In the genomic region with DNA sequence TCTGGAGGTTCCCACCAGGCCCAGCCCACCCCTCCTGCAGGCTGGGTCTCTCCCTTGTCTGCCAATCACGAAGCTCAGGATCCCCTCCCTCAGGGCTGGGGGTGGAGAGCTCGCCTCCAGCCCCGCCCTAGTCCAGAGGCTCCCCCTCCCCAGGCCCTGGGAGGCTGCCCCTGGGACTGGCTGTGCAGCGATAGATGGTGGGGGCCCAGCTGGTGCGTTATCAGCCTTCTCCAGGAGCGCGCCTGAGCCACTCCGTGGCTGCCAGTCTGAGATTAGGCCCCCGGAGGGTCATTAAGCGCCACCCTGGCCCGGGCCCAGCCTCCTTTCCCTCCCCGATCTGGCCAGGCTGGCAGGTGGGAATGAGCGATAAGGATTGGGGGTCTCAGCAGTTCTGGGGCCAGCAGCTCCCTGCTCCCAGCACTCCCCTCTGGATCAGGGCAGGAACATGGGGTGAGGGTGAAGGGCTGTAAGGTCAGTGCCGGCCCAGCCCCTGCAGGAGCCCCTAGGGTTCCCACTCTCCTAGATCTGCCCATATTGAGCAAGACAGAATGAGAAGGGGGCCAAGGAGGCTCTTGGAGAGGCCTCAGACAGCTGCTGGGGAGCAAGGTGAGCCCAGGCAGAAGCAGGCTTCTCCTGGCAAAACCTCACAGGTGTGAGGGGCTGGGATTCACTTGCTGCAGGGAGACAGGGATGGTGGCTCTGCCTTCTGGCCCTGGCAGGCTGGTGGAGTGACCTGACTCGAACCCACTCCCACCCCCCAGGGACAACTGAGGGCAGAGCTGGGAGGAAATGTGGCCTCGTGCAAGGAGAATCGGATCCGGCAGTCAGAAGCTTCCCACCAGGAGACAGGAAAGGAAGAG, we compare ENCODE assay signal across 1 cellular context.
TF ChIP-seq lines count a peak whose summit lies in the region.

No MANE protein-coding gene starts in this region.

TF ChIP-seq in K562, 482 proteins besides CTCF, POLR2A, EP300 and RAD21 (continued from another document and continues in another):
- TF ChIP-seq FOXP4 (CRISPR knock-in tag; IDR thresholded peaks at IDR 0.05; ENCODE audit: borderline replicate concordance) (no peak), MEF2A (IDR thresholded peaks at IDR 0.05; ENCODE audit: control insufficient read depth, low read depth, low read length) (peak; percentile 74), NFATC3 (IDR thresholded peaks at IDR 0.05) (peak; percentile 95), ZNF79 (CRISPR knock-in tag; IDR thresholded peaks at IDR 0.05; ENCODE audit: low read depth) (peak; percentile 82), SMARCE1 (IDR thresholded peaks at IDR 0.05) (peak; percentile 100), POLR2AphosphoS2 (IDR thresholded peaks at IDR 0.05; ENCODE audit: low read length) (no peak), BCL6 (CRISPR knock-in tag; IDR thresholded peaks at IDR 0.05) (peak; percentile 94), ILF3 (IDR thresholded peaks at IDR 0.05; ENCODE audit: borderline replicate concordance) (no peak; the same call in 1 of the 2 replicates), CBX3 (IDR thresholded peaks at IDR 0.05; ENCODE audit: borderline replicate concordance in 1 of 2, low read length in 2 of 2) (peak in 1 of 2 experiments; percentile 49; a peak in 2 of 3 replicates), SIRT6 (IDR thresholded peaks at IDR 0.05; ENCODE audit: low read depth, low read length) (no peak), HIVEP1 (CRISPR knock-in tag; IDR thresholded peaks at IDR 0.05) (peak; percentile 96), ERF (CRISPR knock-in tag; IDR thresholded peaks at IDR 0.05) (peak; percentile 99), ZNF589 (CRISPR knock-in tag; IDR thresholded peaks at IDR 0.05; ENCODE audit: low read depth) (peak; percentile 100), PHTF2 (CRISPR knock-in tag; IDR thresholded peaks at IDR 0.05) (peak; percentile 82; the same call in 1 of the 2 replicates), ZNF584 (CRISPR knock-in tag; IDR thresholded peaks at IDR 0.05; ENCODE audit: low read depth) (peak; percentile 99), ZNF140 (CRISPR knock-in tag; IDR thresholded peaks at IDR 0.05) (peak; percentile 56; the same call in 1 of the 2 replicates), ZNF311 (CRISPR knock-in tag; IDR thresholded peaks at IDR 0.05) (peak; percentile 97), ZNF24 (IDR thresholded peaks at IDR 0.05) (peak; percentile 91), MCM7 (IDR thresholded peaks at IDR 0.05) (no peak), FOXA1 (IDR thresholded peaks at IDR 0.05; ENCODE audit: borderline replicate concordance) (no peak), RBM39 (optimal IDR thresholded peaks at IDR 0.05; ENCODE audit: low read depth, low read length) (peak; percentile 78), ZNF764 (CRISPR knock-in tag; IDR thresholded peaks at IDR 0.05; ENCODE audit: low read depth) (no peak), CREM (IDR thresholded peaks at IDR 0.05; ENCODE audit: low read depth) (peak; percentile 87), MYNN (IDR thresholded peaks at IDR 0.05) (peak; percentile 98), MYNN (CRISPR knock-in tag; IDR thresholded peaks at IDR 0.05) (no peak), TFAP4 (CRISPR knock-in tag; IDR thresholded peaks at IDR 0.05; ENCODE audit: borderline replicate concordance) (peak; percentile 100), ETV6 (IDR thresholded peaks at IDR 0.05; ENCODE audit: borderline replicate concordance in 1 of 2, low read depth in 2 of 2, low read length in 1 of 2) (peak in 1 of 2 experiments; percentile 91; a peak in 1 of 4 replicates), ETV6 (CRISPR knock-in tag; IDR thresholded peaks at IDR 0.05; ENCODE audit: borderline replicate concordance) (no peak), CXXC5 (CRISPR knock-in tag; IDR thresholded peaks at IDR 0.05) (peak; percentile 100), HDAC8 (tag; IDR thresholded peaks at IDR 0.05) (0 out of 2 replicates have a peak, but pooled peaks have one; percentile 48), TFE3 (CRISPR knock-in tag; IDR thresholded peaks at IDR 0.05) (peak; percentile 38), ETS2 (tag; IDR thresholded peaks at IDR 0.05; ENCODE audit: borderline replicate concordance, poor library complexity, severe bottlenecking) (no peak), ETV1 (tag; conservative IDR thresholded peaks at IDR 0.05; ENCODE audit: low read depth) (peak; percentile 77), TAF1 (IDR thresholded peaks at IDR 0.05; ENCODE audit: control insufficient read depth, extremely low read depth, insufficient read depth, low read length, severe bottlenecking) (peak; percentile 79)
- TF ChIP-seq, protein P1, sequence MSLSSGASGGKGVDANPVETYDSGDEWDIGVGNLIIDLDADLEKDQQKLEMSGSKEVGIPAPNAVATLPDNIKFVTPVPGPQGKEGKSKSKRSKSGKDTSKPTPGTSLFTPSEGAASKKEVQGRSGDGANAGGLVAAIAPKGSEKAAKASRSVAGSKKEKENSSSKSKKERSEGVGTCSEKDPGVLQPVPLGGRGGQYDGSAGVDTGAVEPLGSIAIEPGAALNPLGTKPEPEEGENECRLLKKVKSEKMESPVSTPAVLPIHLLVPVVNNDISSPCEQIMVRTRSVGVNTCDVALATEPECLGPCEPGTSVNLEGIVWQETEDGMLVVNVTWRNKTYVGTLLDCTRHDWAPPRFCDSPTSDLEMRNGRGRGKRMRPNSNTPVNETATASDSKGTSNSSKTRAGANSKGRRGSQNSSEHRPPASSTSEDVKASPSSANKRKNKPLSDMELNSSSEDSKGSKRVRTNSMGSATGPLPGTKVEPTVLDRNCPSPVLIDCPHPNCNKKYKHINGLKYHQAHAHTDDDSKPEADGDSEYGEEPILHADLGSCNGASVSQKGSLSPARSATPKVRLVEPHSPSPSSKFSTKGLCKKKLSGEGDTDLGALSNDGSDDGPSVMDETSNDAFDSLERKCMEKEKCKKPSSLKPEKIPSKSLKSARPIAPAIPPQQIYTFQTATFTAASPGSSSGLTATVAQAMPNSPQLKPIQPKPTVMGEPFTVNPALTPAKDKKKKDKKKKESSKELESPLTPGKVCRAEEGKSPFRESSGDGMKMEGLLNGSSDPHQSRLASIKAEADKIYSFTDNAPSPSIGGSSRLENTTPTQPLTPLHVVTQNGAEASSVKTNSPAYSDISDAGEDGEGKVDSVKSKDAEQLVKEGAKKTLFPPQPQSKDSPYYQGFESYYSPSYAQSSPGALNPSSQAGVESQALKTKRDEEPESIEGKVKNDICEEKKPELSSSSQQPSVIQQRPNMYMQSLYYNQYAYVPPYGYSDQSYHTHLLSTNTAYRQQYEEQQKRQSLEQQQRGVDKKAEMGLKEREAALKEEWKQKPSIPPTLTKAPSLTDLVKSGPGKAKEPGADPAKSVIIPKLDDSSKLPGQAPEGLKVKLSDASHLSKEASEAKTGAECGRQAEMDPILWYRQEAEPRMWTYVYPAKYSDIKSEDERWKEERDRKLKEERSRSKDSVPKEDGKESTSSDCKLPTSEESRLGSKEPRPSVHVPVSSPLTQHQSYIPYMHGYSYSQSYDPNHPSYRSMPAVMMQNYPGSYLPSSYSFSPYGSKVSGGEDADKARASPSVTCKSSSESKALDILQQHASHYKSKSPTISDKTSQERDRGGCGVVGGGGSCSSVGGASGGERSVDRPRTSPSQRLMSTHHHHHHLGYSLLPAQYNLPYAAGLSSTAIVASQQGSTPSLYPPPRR (CRISPR knock-in tag; IDR thresholded peaks at IDR 0.05; ENCODE audit: borderline replicate concordance) = peak; percentile 99
- TF ChIP-seq, protein P2, sequence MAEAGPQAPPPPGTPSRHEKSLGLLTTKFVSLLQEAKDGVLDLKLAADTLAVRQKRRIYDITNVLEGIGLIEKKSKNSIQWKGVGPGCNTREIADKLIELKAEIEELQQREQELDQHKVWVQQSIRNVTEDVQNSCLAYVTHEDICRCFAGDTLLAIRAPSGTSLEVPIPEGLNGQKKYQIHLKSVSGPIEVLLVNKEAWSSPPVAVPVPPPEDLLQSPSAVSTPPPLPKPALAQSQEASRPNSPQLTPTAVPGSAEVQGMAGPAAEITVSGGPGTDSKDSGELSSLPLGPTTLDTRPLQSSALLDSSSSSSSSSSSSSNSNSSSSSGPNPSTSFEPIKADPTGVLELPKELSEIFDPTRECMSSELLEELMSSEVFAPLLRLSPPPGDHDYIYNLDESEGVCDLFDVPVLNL (CRISPR knock-in tag; IDR thresholded peaks at IDR 0.05; ENCODE audit: low read depth) = peak; percentile 71; the same call in 1 of the 2 replicates
- TF ChIP-seq, protein P3, sequence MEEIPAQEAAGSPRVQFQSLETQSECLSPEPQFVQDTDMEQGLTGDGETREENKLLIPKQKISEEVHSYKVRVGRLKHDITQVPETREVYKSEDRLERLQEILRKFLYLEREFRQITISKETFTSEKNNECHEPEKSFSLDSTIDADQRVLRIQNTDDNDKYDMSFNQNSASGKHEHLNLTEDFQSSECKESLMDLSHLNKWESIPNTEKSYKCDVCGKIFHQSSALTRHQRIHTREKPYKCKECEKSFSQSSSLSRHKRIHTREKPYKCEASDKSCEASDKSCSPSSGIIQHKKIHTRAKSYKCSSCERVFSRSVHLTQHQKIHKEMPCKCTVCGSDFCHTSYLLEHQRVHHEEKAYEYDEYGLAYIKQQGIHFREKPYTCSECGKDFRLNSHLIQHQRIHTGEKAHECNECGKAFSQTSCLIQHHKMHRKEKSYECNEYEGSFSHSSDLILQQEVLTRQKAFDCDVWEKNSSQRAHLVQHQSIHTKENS (CRISPR knock-in tag; IDR thresholded peaks at IDR 0.05) = no peak
- TF ChIP-seq, protein P4, sequence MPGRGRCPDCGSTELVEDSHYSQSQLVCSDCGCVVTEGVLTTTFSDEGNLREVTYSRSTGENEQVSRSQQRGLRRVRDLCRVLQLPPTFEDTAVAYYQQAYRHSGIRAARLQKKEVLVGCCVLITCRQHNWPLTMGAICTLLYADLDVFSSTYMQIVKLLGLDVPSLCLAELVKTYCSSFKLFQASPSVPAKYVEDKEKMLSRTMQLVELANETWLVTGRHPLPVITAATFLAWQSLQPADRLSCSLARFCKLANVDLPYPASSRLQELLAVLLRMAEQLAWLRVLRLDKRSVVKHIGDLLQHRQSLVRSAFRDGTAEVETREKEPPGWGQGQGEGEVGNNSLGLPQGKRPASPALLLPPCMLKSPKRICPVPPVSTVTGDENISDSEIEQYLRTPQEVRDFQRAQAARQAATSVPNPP (IDR thresholded peaks at IDR 0.05; ENCODE audit: borderline replicate concordance, insufficient read depth, insufficient read length) = no peak
- TF ChIP-seq, protein P5, sequence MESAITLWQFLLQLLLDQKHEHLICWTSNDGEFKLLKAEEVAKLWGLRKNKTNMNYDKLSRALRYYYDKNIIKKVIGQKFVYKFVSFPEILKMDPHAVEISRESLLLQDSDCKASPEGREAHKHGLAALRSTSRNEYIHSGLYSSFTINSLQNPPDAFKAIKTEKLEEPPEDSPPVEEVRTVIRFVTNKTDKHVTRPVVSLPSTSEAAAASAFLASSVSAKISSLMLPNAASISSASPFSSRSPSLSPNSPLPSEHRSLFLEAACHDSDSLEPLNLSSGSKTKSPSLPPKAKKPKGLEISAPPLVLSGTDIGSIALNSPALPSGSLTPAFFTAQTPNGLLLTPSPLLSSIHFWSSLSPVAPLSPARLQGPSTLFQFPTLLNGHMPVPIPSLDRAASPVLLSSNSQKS (CRISPR knock-in tag; IDR thresholded peaks at IDR 0.05) = peak; percentile 92; the same call in 1 of the 2 replicates
- TF ChIP-seq, protein P6, sequence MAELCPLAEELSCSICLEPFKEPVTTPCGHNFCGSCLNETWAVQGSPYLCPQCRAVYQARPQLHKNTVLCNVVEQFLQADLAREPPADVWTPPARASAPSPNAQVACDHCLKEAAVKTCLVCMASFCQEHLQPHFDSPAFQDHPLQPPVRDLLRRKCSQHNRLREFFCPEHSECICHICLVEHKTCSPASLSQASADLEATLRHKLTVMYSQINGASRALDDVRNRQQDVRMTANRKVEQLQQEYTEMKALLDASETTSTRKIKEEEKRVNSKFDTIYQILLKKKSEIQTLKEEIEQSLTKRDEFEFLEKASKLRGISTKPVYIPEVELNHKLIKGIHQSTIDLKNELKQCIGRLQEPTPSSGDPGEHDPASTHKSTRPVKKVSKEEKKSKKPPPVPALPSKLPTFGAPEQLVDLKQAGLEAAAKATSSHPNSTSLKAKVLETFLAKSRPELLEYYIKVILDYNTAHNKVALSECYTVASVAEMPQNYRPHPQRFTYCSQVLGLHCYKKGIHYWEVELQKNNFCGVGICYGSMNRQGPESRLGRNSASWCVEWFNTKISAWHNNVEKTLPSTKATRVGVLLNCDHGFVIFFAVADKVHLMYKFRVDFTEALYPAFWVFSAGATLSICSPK (IDR thresholded peaks at IDR 0.05; ENCODE audit: borderline replicate concordance) = no peak
- TF ChIP-seq, protein P7, sequence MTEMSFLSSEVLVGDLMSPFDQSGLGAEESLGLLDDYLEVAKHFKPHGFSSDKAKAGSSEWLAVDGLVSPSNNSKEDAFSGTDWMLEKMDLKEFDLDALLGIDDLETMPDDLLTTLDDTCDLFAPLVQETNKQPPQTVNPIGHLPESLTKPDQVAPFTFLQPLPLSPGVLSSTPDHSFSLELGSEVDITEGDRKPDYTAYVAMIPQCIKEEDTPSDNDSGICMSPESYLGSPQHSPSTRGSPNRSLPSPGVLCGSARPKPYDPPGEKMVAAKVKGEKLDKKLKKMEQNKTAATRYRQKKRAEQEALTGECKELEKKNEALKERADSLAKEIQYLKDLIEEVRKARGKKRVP (CRISPR knock-in tag; IDR thresholded peaks at IDR 0.05) = peak; percentile 95
